In the genomic region with DNA sequence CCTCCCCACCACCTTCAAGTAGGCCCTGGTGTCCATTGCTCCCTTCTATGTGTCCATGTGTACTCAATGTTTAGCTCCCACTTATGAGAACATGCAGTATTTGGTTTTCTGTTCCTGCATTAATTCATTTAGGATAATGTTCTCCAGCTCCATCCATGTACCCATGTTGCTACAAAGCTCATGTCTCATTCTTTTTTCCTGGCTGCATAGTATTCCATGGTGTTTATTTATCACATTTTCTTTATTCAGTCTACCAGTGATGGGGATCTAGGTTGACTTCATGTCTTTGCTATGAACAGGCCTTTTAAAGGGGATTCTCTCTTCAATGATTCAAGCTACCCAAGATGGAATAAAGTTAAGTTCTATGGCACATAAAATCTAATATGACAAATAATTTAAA, we compare ENCODE assay signal across 10 cellular contexts.
"Had no signal": no experiment of that assay in that cellular context is flagged by ENCODE, and none has a peak within 500 bp of the region (broad histone marks: within the 10 kb centered on the region; RNA-seq: fewer than 3 reads in every experiment).

No MANE protein-coding gene starts in this region.

- ATAC-seq: HepG2 had no signal

- H3K27ac ChIP-seq: GM23248, HL-60 had no signal

- H3K9ac ChIP-seq: GM23248 had no signal

- H3K4me3 ChIP-seq: GM23248 had no signal

- H3K9me3 Mint-ChIP-seq: H9, HFFc6 had no signal

- FAIRE-seq: H54, HepG2 had no signal

- H3K27ac Mint-ChIP-seq: H9, HFFc6, IgD-negative memory B cell had no signal

- DNase-seq: GM23248, GOT3, H9, HCEC 1CT, HFFc6, KG1 had no signal

- H3K27me3 Mint-ChIP-seq: IgD-negative memory B cell had no signal

- H3K4me3 Mint-ChIP-seq: H9, HFFc6, IgD-negative memory B cell had no signal

- H2AFZ ChIP-seq: GM23248 had no signal
